ENCODE assay signal across 23 cellular contexts in genomic region chr2:218392459-218392858, GRCh38. TPM values are rescaled to one million over a fixed set of nuclear protein-coding genes. Genes with fewer than 3 reads are reported as not detected.
"Had no signal": no experiment of that assay in that cellular context is flagged by ENCODE, and none has a peak within 500 bp of the region (broad histone marks: within the 10 kb centered on the region; RNA-seq: fewer than 3 reads in every experiment).

No MANE protein-coding gene starts in this region.

- H3K27me3 Mint-ChIP-seq: naive B cell had no signal

- H3K27ac ChIP-seq: epithelial cell of prostate, esophagus muscularis mucosa, gastroesophageal sphincter, left ventricle myocardium inferior, lower lobe of right lung, sigmoid colon, stomach had no signal

- H3K9me3 Mint-ChIP-seq: immature natural killer cell, naive B cell, nephron, type B pancreatic cell had no signal

- FAIRE-seq: endometrium, keratinocyte, urothelium cell line had no signal

- H3K4me3 ChIP-seq: esophagus muscularis mucosa, gastroesophageal sphincter, left ventricle myocardium inferior, lower lobe of right lung, sigmoid colon, skin epidermis, stomach had no signal

- DNase-seq: cortex of kidney; effector memory CD4-positive, alpha-beta T cell; immature natural killer cell; left cardiac atrium; left ventricle myocardium inferior; mesendoderm; naive B cell; sigmoid colon; stimulated activated CD4-positive, alpha-beta T cell treated with anti-CD3 and anti-CD28 coated beads, Interleukin-2, amount 100 ng/mL, for 24 hours; stimulated activated naive CD4-positive, alpha-beta T cell; stomach had no signal

- H3K9me3 ChIP-seq: esophagus muscularis mucosa, gastroesophageal sphincter, left ventricle myocardium inferior, lower lobe of right lung, sigmoid colon, stomach had no signal

- H3K36me3 Mint-ChIP-seq: immature natural killer cell, naive B cell, type B pancreatic cell had no signal

- H3K36me3 ChIP-seq: esophagus muscularis mucosa, gastroesophageal sphincter, left ventricle myocardium inferior, sigmoid colon had no signal

- H3K27me3 ChIP-seq: gastroesophageal sphincter, sigmoid colon, stomach had no signal

- H3K4me3 Mint-ChIP-seq: immature natural killer cell, nephron, type B pancreatic cell had no signal

- H3K27ac Mint-ChIP-seq: immature natural killer cell, nephron, type B pancreatic cell had no signal

- ATAC-seq: gastroesophageal sphincter, left cardiac atrium, lower lobe of right lung had no signal

RNA-seq across cellular contexts. Expression of gene SLC11A1, which starts 10.4 kb away (rescaled TPM):
- total RNA-seq: pulmonary artery endothelial cell had no signal

RNA-seq across cellular contexts. Expression of gene VIL1, which starts 26.5 kb away (rescaled TPM):
- total RNA-seq: gastroesophageal sphincter, left cardiac atrium, left ventricle myocardium inferior, osteocyte, pulmonary artery endothelial cell had no signal
- polyA plus RNA-seq: keratinocyte had no signal

RNA-seq across cellular contexts. Expression of gene CATIP, which starts 35.8 kb away (rescaled TPM):
- total RNA-seq: esophagus muscularis mucosa, gastroesophageal sphincter, left cardiac atrium, left ventricle myocardium inferior, osteocyte, pulmonary artery endothelial cell, sigmoid colon, stomach had no signal
- polyA plus RNA-seq: keratinocyte had no signal
